Comparison of ENCODE assay signal across 12 cellular contexts in the genomic region with DNA sequence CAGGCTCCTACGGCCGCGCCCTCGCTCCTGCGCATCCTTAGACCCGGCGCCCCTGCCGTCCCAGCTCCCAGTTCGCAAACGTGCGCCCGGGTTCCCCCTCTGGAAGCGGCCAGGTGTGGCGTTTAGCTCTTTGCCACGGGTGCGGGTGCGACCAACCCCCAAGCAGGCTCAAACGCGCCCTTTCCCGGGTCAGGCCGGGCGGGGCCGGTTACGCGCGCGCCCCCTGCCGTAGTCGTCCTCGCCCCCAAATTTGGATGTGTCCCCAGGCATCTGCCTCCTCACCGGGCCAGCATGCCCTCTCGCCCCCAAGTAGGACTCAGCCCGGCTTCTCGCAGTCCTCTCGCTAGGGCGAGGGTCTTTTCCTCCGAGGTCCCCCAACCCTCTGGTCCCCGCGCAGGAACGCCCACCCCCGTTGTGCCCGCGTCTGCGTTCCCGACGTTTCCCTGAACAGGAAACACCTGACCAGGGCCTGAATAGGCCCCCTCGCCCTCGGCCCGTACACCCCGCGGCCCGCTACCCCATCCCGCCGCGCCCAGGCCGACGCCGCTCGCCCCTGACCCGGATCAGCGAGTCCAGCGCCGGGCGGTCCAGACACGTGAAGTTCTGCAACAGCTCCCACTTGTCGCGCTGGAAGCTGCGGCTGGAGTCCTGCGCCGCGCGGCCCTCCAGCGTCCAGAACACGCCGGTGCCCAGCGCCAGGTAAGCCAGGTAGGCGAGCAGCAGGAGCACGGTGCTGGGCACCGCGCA. TPM values are rescaled to one million over a fixed set of nuclear protein-coding genes. Genes with fewer than 3 reads are reported as not detected.
DNase-seq lines count a peak whose midpoint lies in the region; ATAC-seq and TF ChIP-seq lines count a peak whose summit lies in the region.
"Had no signal": no experiment of that assay in that cellular context is flagged by ENCODE, and none has a peak within 500 bp of the region (broad histone marks: within the 10 kb centered on the region; RNA-seq: fewer than 3 reads in every experiment).

No MANE protein-coding gene starts in this region.

- no peak for TF ChIP-seq CTCF in lung (IDR thresholded peaks at IDR 0.05; ENCODE audit: control extremely low read depth, extremely low read depth)
- TF ChIP-seq CTCF in thyroid gland (IDR thresholded peaks at IDR 0.05) = peak in 3 of 6 experiments; percentile 8 to 24 (median 21)

- H3K4me1 Mint-ChIP-seq in activated CD8-positive, alpha-beta memory T cell treated with anti-CD3 and anti-CD28 coated beads, Interleukin-2, amount 10 ng/mL, durations not matched to agents 7 days and 5 days = peaks cover 5% of the 10 kb centered on the region
- H3K4me1 Mint-ChIP-seq in central memory CD8-positive, alpha-beta T cell = no peaks in the 10 kb centered on the region

- intact Hi-C loops in thyroid gland (cut with DNase I) = no loop called here

- H3K9me3 ChIP-seq in lung (ENCODE audit: control insufficient read depth in 2 of 2, insufficient read depth in 1 of 2, low read length in 1 of 2) (peaks cover 0 to 5% of the 10 kb centered on the region in 2 donors), thyroid gland (no peaks in the 10 kb centered on the region)

- no peaks in the 10 kb centered on the region for H3K36me3 Mint-ChIP-seq in activated CD8-positive, alpha-beta memory T cell treated with anti-CD3 and anti-CD28 coated beads, Interleukin-2, amount 10 ng/mL, durations not matched to agents 7 days and 5 days
- peaks cover 2% of the 10 kb centered on the region for H3K36me3 Mint-ChIP-seq in central memory CD8-positive, alpha-beta T cell (ENCODE audit: insufficient read depth)

- no peak for TF ChIP-seq POLR2A in thyroid gland (IDR thresholded peaks at IDR 0.05)

- 1 to 2% methylated on average over 76 to 80 of the region's 80 CpGs for WGBS in lung, 2 donors
- WGBS in thyroid gland, 2 donors = 2% methylated on average over 8 to 21 of the region's 80 CpGs

- H3K27ac ChIP-seq in lung (ENCODE audit: low read depth in 1 of 2, low read length in 1 of 2) = no peak overlapping the region
- no peak overlapping the region for H3K27ac ChIP-seq in thyroid gland
- H3K27ac ChIP-seq: GM23248 had no signal

- H3K36me3 ChIP-seq in lung (ENCODE audit: control insufficient read depth in 2 of 2, insufficient read depth in 2 of 2, low read length in 2 of 2) (no peaks in the 10 kb centered on the region), thyroid gland (no peaks in the 10 kb centered on the region)

- H3K4me3 Mint-ChIP-seq in activated CD8-positive, alpha-beta memory T cell treated with anti-CD3 and anti-CD28 coated beads, Interleukin-2, amount 10 ng/mL, durations not matched to agents 7 days and 5 days = no peak overlapping the region
- peak overlapping the region; percentile 19 for H3K4me3 Mint-ChIP-seq in central memory CD8-positive, alpha-beta T cell

- no peak overlapping the region for H3K27ac Mint-ChIP-seq in activated CD8-positive, alpha-beta memory T cell treated with anti-CD3 and anti-CD28 coated beads, Interleukin-2, amount 10 ng/mL, durations not matched to agents 7 days and 5 days
- H3K27ac Mint-ChIP-seq in central memory CD8-positive, alpha-beta T cell (ENCODE audit: low read depth) = no peak overlapping the region

- no peak for DNase-seq in activated CD8-positive, alpha-beta memory T cell treated with anti-CD3 and anti-CD28 coated beads, Interleukin-2, amount 10 ng/mL, durations not matched to agents 7 days and 5 days
- no peak for DNase-seq in activated CD8-positive, alpha-beta memory T cell treated with anti-CD3 and anti-CD28 coated beads for 24 hours
- no peak for DNase-seq in central memory CD8-positive, alpha-beta T cell (ENCODE audit: low spot score in 2 of 2)
- no peak for DNase-seq in lung (ENCODE audit: low spot score)
- peak; percentile 66 to 72 for DNase-seq in thyroid gland
- no peak for DNase-seq in NCI-H82 (lab: John Stamatoyannopoulos, UW)
- DNase-seq: activated naive CD4-positive, alpha-beta T cell; GM23248; mesenchymal stem cell had no signal

- H3K9me3 Mint-ChIP-seq in activated CD8-positive, alpha-beta memory T cell treated with anti-CD3 and anti-CD28 coated beads, Interleukin-2, amount 10 ng/mL, durations not matched to agents 7 days and 5 days (ENCODE audit: low read depth) = no peaks in the 10 kb centered on the region
- no peaks in the 10 kb centered on the region for H3K9me3 Mint-ChIP-seq in central memory CD8-positive, alpha-beta T cell

- no peaks in the 10 kb centered on the region for H3K27me3 ChIP-seq in lung (ENCODE audit: control insufficient read depth, insufficient read depth)
- H3K27me3 ChIP-seq in thyroid gland = peaks cover 6% of the 10 kb centered on the region

- peak overlapping the region; percentile 40 for H3K4me3 ChIP-seq in lung
- H3K4me3 ChIP-seq in thyroid gland (replicated peaks in 1 of 3) = peak overlapping the region in 1 of 3 donors; percentile 32
- H3K4me3 ChIP-seq: GM23248 had no signal

- peak; percentile 25 for ATAC-seq in activated CD8-positive, alpha-beta memory T cell treated with anti-CD3 and anti-CD28 coated beads, Interleukin-2, amount 10 ng/mL, durations not matched to agents 7 days and 5 days
- no peak for ATAC-seq in central memory CD8-positive, alpha-beta T cell (replicated peaks; ENCODE audit: extremely low read depth, poor library complexity, severe bottlenecking)
- ATAC-seq in lung (ENCODE audit: insufficient read depth, low FRiP score) = no peak
- no peak for ATAC-seq in GM18858 (IDR thresholded peaks at IDR 0.05; ENCODE audit: unreplicated experiment)
- no peak for ATAC-seq in HG03196 (IDR thresholded peaks at IDR 0.05; ENCODE audit: unreplicated experiment)

- peaks cover 0 to 11% of the 10 kb centered on the region in 2 donors for H3K4me1 ChIP-seq in lung (ENCODE audit: control insufficient read depth in 2 of 2, insufficient read depth in 2 of 2, low read length in 2 of 2)
- peaks cover 11 to 15% of the 10 kb centered on the region in 2 donors for H3K4me1 ChIP-seq in thyroid gland

- peaks cover 63% of the 10 kb centered on the region for H3K27me3 Mint-ChIP-seq in activated CD8-positive, alpha-beta memory T cell treated with anti-CD3 and anti-CD28 coated beads, Interleukin-2, amount 10 ng/mL, durations not matched to agents 7 days and 5 days
- H3K27me3 Mint-ChIP-seq in central memory CD8-positive, alpha-beta T cell = peaks cover 70% of the 10 kb centered on the region

- CTCF ChIA-PET in activated CD8-positive, alpha-beta memory T cell treated with anti-CD3 and anti-CD28 coated beads, Interleukin-2, amount 10 ng/mL, durations not matched to agents 7 days and 5 days (lab: Charles Lee) = interaction anchor here (13.4 kb wide), 1 partner anchor 144 kb away, joined by 306 read pairs; no protein-coding TSS in a partner anchor

RNA-seq across cellular contexts. Expression of a gene that starts 0.5 kb away (rescaled TPM):
- not detected for total RNA-seq in activated CD8-positive, alpha-beta memory T cell treated with anti-CD3 and anti-CD28 coated beads, Interleukin-2, amount 10 ng/mL, durations not matched to agents 7 days and 5 days
- total RNA-seq in lung (1 to 10 TPM; 2.6 to 6.0 TPM), thyroid gland (10 to 100 TPM in 1 of 4 donors, 1 to 10 TPM in 3; 1.1 to 11.5 (median 4.5) TPM)
- polyA plus RNA-seq in lung = 1 to 10 TPM; 2.9 to 4.0 TPM
- total RNA-seq: epithelial cell of proximal tubule, GM23248 had no signal
- polyA plus RNA-seq: GM23248 had no signal

RNA-seq across cellular contexts. Expression of a gene that starts 8.8 kb away (rescaled TPM):
- total RNA-seq in activated CD8-positive, alpha-beta memory T cell treated with anti-CD3 and anti-CD28 coated beads, Interleukin-2, amount 10 ng/mL, durations not matched to agents 7 days and 5 days = not detected
- not detected for total RNA-seq in lung
- polyA plus RNA-seq in lung = not detected
- under 1 TPM in 1 of 4 donors, not detected in 3; 0.88 TPM for total RNA-seq in thyroid gland
- total RNA-seq: epithelial cell of proximal tubule, GM23248 had no signal
- polyA plus RNA-seq: GM23248 had no signal

Comparison
In these comparisons a context has a peak if more than half of its experiments do, and no peak if none do; other contexts are left out.
1. DNase-seq: peak in thyroid gland (2 of 2); none in activated CD8-positive, alpha-beta memory T cell treated with anti-CD3 and anti-CD28 coated beads, Interleukin-2, amount 10 ng/mL, durations not matched to agents 7 days and 5 days (single experiment), activated CD8-positive, alpha-beta memory T cell treated with anti-CD3 and anti-CD28 coated beads for 24 hours (single experiment), central memory CD8-positive, alpha-beta T cell (0 of 2), lung (single experiment) and NCI-H82 (single experiment).